Comparison of ENCODE assay signal across 10 cellular contexts in the genomic region with DNA sequence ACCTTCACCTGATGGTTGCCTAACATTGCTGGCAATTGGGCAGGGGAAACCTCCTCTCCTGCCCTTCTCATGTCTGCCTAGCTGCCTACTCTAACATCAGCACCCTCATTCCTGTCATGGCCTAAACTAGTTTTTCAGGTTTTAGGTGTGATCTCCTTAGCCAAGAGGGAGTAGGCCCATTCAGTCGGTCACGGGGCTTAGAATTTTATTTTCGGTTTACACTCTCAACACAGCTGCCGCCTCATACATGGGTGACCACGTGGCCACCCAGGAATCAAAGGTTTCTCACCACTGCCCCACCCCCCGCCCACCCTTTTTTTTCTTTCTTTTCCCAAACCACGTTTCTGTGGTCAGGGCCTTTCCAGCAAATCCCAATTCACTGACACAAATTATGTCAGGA.
DNase-seq lines count a peak whose midpoint lies in the region; ATAC-seq and TF ChIP-seq lines count a peak whose summit lies in the region.
"Had no signal": no experiment of that assay in that cellular context is flagged by ENCODE, and none has a peak within 500 bp of the region (broad histone marks: within the 10 kb centered on the region; RNA-seq: fewer than 3 reads in every experiment).

No MANE protein-coding gene starts in this region.

- no peaks in the 10 kb centered on the region for H3K79me2 ChIP-seq in osteoblast (ENCODE audit: insufficient read depth, low read length)

- H3K4me1 ChIP-seq in osteoblast (ENCODE audit: insufficient read depth, low read length): peaks cover 6% of the 10 kb centered on the region

- H3K4me3 ChIP-seq in osteoblast (ENCODE audit: insufficient read depth, low read length): peak overlapping the region; percentile 48

- ATAC-seq in GM18909 (IDR thresholded peaks at IDR 0.05; ENCODE audit: poor library complexity, unreplicated experiment) (no peak), HG03521 (IDR thresholded peaks at IDR 0.05; ENCODE audit: unreplicated experiment) (no peak)

- H3K27ac ChIP-seq in epithelial cell of prostate: peak overlapping the region; percentile 78
- peak overlapping the region; percentile 69 for H3K27ac ChIP-seq in osteoblast (ENCODE audit: low read depth, low read length)

- H3K36me3 ChIP-seq in osteoblast (ENCODE audit: insufficient read depth, low read length): no peaks in the 10 kb centered on the region

- DNase-seq in DMS153 (lab: John Stamatoyannopoulos, UW) (peak; percentile 96), NCI-H2196 (lab: John Stamatoyannopoulos, UW; ENCODE audit: unreplicated experiment) (peak; percentile 73), epithelial cell of prostate (ENCODE audit: low read depth, low spot score) (peak; percentile 94), osteoblast (ENCODE audit: insufficient read length, low spot score, missing footprints) (peak; percentile 76), KG1 (lab: John Stamatoyannopoulos, UW) (no peak), OCI-M2 (lab: John Stamatoyannopoulos, UW; ENCODE audit: unreplicated experiment) (no peak)
- DNase-seq: caudate nucleus, NCI-H1105 treated with DMSO at 0.1 percent for 48 hours had no signal

- TF ChIP-seq CTCF in osteoblast (IDR thresholded peaks at IDR 0.05; ENCODE audit: extremely low read depth, low read depth, low read length): no peak

- H2AFZ ChIP-seq in osteoblast (ENCODE audit: low read length): peak overlapping the region; percentile 90

- H4K20me1 ChIP-seq in osteoblast (ENCODE audit: insufficient read depth, low read length): no peaks in the 10 kb centered on the region

- no peaks in the 10 kb centered on the region for H3K27me3 ChIP-seq in osteoblast (ENCODE audit: insufficient read depth, low read length)

- no peaks in the 10 kb centered on the region for H3K9me3 ChIP-seq in osteoblast (ENCODE audit: low read depth, low read length)

- H3K4me2 ChIP-seq in osteoblast (ENCODE audit: insufficient read depth, low read length): peak overlapping the region; percentile 77

Comparison
In these comparisons a context has a peak if more than half of its experiments do, and no peak if none do; other contexts are left out.
1. DNase-seq: peak in DMS153 (single experiment), NCI-H2196 (single experiment), epithelial cell of prostate (single experiment) and osteoblast (single experiment); none in KG1 (single experiment) and OCI-M2 (single experiment).